Comparison of ENCODE assay signal across 3 cellular contexts in the genomic region with DNA sequence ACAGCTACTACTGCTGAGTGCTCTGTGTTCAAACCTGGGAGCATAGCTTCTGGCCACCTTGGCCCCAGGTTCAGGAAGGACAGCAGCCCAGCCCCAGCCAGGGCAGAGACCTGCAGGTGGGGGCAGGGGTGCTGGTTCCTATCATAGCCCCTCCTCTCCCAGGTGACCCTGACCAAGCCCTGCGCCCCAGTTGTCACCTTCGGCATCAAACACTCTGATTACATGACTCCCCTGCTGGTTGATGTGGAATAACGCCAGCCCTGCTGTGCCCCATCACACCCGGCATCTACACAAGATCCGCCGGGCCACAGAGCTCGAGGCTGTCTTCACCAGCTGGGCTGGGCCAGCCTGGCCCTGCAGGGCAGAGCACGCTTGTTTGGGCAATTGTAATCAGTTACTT.
TF ChIP-seq lines count a peak whose summit lies in the region.

No MANE protein-coding gene starts in this region.

TF ChIP-seq in SK-N-SH treated with all-trans-retinoic acid at 6 μM for 48 hours, 23 proteins besides CTCF, POLR2A, EP300 and RAD21 (continued from another document):
- TF ChIP-seq, protein P1, sequence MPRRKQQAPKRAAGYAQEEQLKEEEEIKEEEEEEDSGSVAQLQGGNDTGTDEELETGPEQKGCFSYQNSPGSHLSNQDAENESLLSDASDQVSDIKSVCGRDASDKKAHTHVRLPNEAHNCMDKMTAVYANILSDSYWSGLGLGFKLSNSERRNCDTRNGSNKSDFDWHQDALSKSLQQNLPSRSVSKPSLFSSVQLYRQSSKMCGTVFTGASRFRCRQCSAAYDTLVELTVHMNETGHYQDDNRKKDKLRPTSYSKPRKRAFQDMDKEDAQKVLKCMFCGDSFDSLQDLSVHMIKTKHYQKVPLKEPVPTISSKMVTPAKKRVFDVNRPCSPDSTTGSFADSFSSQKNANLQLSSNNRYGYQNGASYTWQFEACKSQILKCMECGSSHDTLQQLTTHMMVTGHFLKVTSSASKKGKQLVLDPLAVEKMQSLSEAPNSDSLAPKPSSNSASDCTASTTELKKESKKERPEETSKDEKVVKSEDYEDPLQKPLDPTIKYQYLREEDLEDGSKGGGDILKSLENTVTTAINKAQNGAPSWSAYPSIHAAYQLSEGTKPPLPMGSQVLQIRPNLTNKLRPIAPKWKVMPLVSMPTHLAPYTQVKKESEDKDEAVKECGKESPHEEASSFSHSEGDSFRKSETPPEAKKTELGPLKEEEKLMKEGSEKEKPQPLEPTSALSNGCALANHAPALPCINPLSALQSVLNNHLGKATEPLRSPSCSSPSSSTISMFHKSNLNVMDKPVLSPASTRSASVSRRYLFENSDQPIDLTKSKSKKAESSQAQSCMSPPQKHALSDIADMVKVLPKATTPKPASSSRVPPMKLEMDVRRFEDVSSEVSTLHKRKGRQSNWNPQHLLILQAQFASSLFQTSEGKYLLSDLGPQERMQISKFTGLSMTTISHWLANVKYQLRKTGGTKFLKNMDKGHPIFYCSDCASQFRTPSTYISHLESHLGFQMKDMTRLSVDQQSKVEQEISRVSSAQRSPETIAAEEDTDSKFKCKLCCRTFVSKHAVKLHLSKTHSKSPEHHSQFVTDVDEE (CRISPR knock-in tag; IDR thresholded peaks at IDR 0.05) = no peak
- TF ChIP-seq GLIS3 (CRISPR knock-in tag; IDR thresholded peaks at IDR 0.05) (no peak), ESRRG (CRISPR knock-in tag; IDR thresholded peaks at IDR 0.05) (no peak), ZNF70 (CRISPR knock-in tag; IDR thresholded peaks at IDR 0.05) (no peak), SNAI2 (CRISPR knock-in tag; IDR thresholded peaks at IDR 0.05) (no peak), BACH2 (CRISPR knock-in tag; IDR thresholded peaks at IDR 0.05; ENCODE audit: borderline replicate concordance) (no peak), OSR1 (CRISPR knock-in tag; IDR thresholded peaks at IDR 0.05) (no peak), ZC3H10 (CRISPR knock-in tag; IDR thresholded peaks at IDR 0.05) (no peak)

TF ChIP-seq in SK-N-SH, 30 proteins besides CTCF, POLR2A, EP300 and RAD21:
- TF ChIP-seq, protein P2, sequence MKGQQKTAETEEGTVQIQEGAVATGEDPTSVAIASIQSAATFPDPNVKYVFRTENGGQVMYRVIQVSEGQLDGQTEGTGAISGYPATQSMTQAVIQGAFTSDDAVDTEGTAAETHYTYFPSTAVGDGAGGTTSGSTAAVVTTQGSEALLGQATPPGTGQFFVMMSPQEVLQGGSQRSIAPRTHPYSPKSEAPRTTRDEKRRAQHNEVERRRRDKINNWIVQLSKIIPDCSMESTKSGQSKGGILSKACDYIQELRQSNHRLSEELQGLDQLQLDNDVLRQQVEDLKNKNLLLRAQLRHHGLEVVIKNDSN (IDR thresholded peaks at IDR 0.05; ENCODE audit: borderline replicate concordance, low read depth) = no peak
- no peak for TF ChIP-seq MXI1 (IDR thresholded peaks at IDR 0.05; ENCODE audit: low read depth, low read length)
- no peak for TF ChIP-seq FOXJ3 (CRISPR knock-in tag; IDR thresholded peaks at IDR 0.05)
- TF ChIP-seq, protein P3, sequence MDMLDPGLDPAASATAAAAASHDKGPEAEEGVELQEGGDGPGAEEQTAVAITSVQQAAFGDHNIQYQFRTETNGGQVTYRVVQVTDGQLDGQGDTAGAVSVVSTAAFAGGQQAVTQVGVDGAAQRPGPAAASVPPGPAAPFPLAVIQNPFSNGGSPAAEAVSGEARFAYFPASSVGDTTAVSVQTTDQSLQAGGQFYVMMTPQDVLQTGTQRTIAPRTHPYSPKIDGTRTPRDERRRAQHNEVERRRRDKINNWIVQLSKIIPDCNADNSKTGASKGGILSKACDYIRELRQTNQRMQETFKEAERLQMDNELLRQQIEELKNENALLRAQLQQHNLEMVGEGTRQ (IDR thresholded peaks at IDR 0.05; ENCODE audit: borderline replicate concordance, low read depth, low read length) = no peak

TF ChIP-seq in GM12891, 5 proteins besides CTCF, POLR2A, EP300 and RAD21 (continued from another document):
- TF ChIP-seq POU2F2 (IDR thresholded peaks at IDR 0.05; ENCODE audit: low read depth, low read length) (no peak), SPI1 (IDR thresholded peaks at IDR 0.05; ENCODE audit: low read depth, low read length) (no peak)
